In the genomic region with DNA sequence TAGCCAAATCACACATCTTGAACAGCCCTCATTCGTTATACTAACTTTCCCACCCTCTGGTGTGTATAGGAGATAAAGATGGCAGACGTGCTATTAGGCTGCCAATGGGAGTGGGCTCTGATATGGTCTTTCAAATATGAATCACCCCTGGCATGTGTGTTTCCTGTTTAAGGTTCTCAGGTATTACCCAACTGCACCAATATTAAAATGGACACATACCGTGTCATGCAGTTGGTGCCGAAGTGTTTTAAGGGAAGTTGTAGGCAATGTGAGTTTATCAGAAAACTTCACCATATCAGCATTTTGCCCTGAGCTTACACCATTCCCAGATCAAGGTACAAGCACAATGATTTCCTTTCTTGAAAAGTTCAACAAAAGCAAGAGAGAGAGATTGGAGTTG, we compare ENCODE assay signal across 15 cellular contexts. TPM values are rescaled to one million over a fixed set of nuclear protein-coding genes. Genes with fewer than 3 reads are reported as not detected.
DNase-seq lines count a peak whose midpoint lies in the region; ATAC-seq, FAIRE-seq and TF ChIP-seq lines count a peak whose summit lies in the region.
"Had no signal": no experiment of that assay in that cellular context is flagged by ENCODE, and none has a peak within 500 bp of the region (broad histone marks: within the 10 kb centered on the region; RNA-seq: fewer than 3 reads in every experiment).

No MANE protein-coding gene starts in this region.

- TF ChIP-seq RAD21 in GM12878 (IDR thresholded peaks at IDR 0.05; ENCODE audit: insufficient read depth, low read depth, low read length) = no peak

- H3K36me3 ChIP-seq in GM12878 (ENCODE audit: control insufficient read depth in 2 of 2, insufficient read depth in 2 of 2, low read length in 1 of 2) (peaks cover 0 to 2% of the 10 kb centered on the region in 2 experiments; a peak in 2 of 4 replicates), uterus (no peaks in the 10 kb centered on the region)
- H3K36me3 ChIP-seq: prostate gland, SJCRH30, tibial artery had no signal

- in situ Hi-C loops in GM12878 (cut with MboI) = no loop called here

- no peak for ATAC-seq in GM12878
- ATAC-seq in stimulated activated naive B cell treated with anti-CD40 and anti-IgM and Interleukin-4, amounts not matched to agents 10 μg/mL and 1 μg/mL and 100 μg/mL, for 72 hours (replicated peaks) = peak; percentile 61 to 70

- RAD21 ChIA-PET in GM12878 (lab: Charles Lee; ENCODE audit: unreplicated experiment) = interaction anchor here (1.6 kb wide), 1 partner anchor 17 kb away, joined by 5 read pairs; no protein-coding TSS in a partner anchor

- no peak overlapping the region for H2AFZ ChIP-seq in GM12878 (ENCODE audit: control insufficient read depth, low read depth, low read length)

- H3K9me3 ChIP-seq in GM12878 (replicated peaks; ENCODE audit: control insufficient read depth, insufficient read depth, low read length) (no peaks in the 10 kb centered on the region), uterus (no peaks in the 10 kb centered on the region)
- H3K9me3 ChIP-seq: prostate gland, SJCRH30, tibial artery had no signal

- TF ChIP-seq CTCF in GM12878 (IDR thresholded peaks at IDR 0.05 in 2 of 3, conservative IDR thresholded peaks at IDR 0.05 in 1 of 3; ENCODE audit: control insufficient read depth in 2 of 3, extremely low read depth in 1 of 3, insufficient read depth in 1 of 3, low read depth in 3 of 3, low read length in 3 of 3) = no peak
- TF ChIP-seq CTCF in D721Med (IDR thresholded peaks at IDR 0.05; ENCODE audit: insufficient read depth, missing control alignments) = no peak
- no peak for TF ChIP-seq CTCF in uterus (IDR thresholded peaks at IDR 0.05)

- H3K36me3 Mint-ChIP-seq in activated T-cell treated with anti-CD3 and anti-CD28 coated beads, Interleukin-2, amount 50 U/mL, for 24 hours (ENCODE audit: low read depth) = peaks cover 16% of the 10 kb centered on the region
- peaks cover 32 to 65% of the 10 kb centered on the region in 2 donors for H3K36me3 Mint-ChIP-seq in stimulated activated naive B cell treated with anti-CD40 and anti-IgM and Interleukin-4, amounts not matched to agents 10 μg/mL and 1 μg/mL and 100 μg/mL, for 72 hours

- no peak for DNase-seq in activated T-cell treated with anti-CD3 and anti-CD28 coated beads, Interleukin-2, amount 50 U/mL, for 24 hours
- DNase-seq in activated T-cell treated with anti-CD3 and anti-CD28 coated beads, Interleukin-2, amount 50 U/mL, for 48 hours = no peak
- DNase-seq in NOMO-1 treated with dmso at 0.1 percent for 144 hours (lab: John Stamatoyannopoulos, UW; ENCODE audit: unreplicated experiment) = peak; percentile 44
- DNase-seq in GM12878 (ENCODE audit: low read depth, low spot score) = no peak
- no peak for DNase-seq in stimulated activated naive B cell treated with anti-CD40 and anti-IgM and Interleukin-4, amounts not matched to agents 10 μg/mL and 1 μg/mL and 100 μg/mL, for 72 hours
- no peak for DNase-seq in D721Med (ENCODE audit: insufficient read length, low spot score)
- DNase-seq in NCI-H2227 treated with DMSO at 0.1 percent for 48 hours (lab: John Stamatoyannopoulos, UW) = no peak
- DNase-seq in uterus = no peak
- DNase-seq: activated effector memory CD4-positive, alpha-beta T cell treated with Interleukin-2 at 50 U/mL for 16 hours; effector CD8-positive, alpha-beta T cell; foreskin melanocyte; NCI-H774; SJCRH30; tibial artery had no signal

- FAIRE-seq in GM12878 (lab: Jason Lieb, UNC) (no peak), D721Med (lab: Jason Lieb, UNC) (no peak)

- no peak for TF ChIP-seq POLR2A in GM12878 (IDR thresholded peaks at IDR 0.05; ENCODE audit: low read depth, low read length)
- no peak for TF ChIP-seq POLR2A in uterus (IDR thresholded peaks at IDR 0.05)

- peaks cover 90% of the 10 kb centered on the region for H3K4me1 Mint-ChIP-seq in activated T-cell treated with anti-CD3 and anti-CD28 coated beads, Interleukin-2, amount 50 U/mL, for 24 hours (ENCODE audit: low read depth)
- peaks cover 66 to 93% of the 10 kb centered on the region in 2 donors for H3K4me1 Mint-ChIP-seq in stimulated activated naive B cell treated with anti-CD40 and anti-IgM and Interleukin-4, amounts not matched to agents 10 μg/mL and 1 μg/mL and 100 μg/mL, for 72 hours

- H3K27me3 ChIP-seq in GM12878 (replicated peaks in 1 of 2; ENCODE audit: control insufficient read depth in 2 of 2, insufficient read depth in 2 of 2, low read length in 1 of 2) = no peaks in the 10 kb centered on the region
- H3K27me3 ChIP-seq in uterus = no peaks in the 10 kb centered on the region
- H3K27me3 ChIP-seq: SJCRH30, tibial artery had no signal

- peaks cover 61% of the 10 kb centered on the region for H3K79me2 ChIP-seq in GM12878 (ENCODE audit: control insufficient read depth, insufficient read depth, low read length)

- SMC1A ChIA-PET in GM12878 (lab: Charles Lee; ENCODE audit: uncharacterized antibody, unreplicated experiment) = interaction anchor here (0.7 to 1.9 kb wide), 8 partner anchors 12 to 114 kb away, joined by 3 to 10 read pairs (median 4); no protein-coding TSS in a partner anchor

- 87% methylated on average over 4 of the region's 4 CpGs for WGBS in GM12878 (ENCODE audit: insufficient coverage, insufficient replicate concordance, low lambda C conversion rate, missing lambda C conversion rate)

- H3K4me1 ChIP-seq in GM12878 (ENCODE audit: control insufficient read depth, insufficient read depth, low read length) (peaks cover 51% of the 10 kb centered on the region), uterus (no peaks in the 10 kb centered on the region)
- H3K4me1 ChIP-seq: prostate gland had no signal

- peak overlapping the region; percentile 6 for H3K4me2 ChIP-seq in GM12878 (ENCODE audit: control insufficient read depth, insufficient read depth)

- BruUV-seq in GM12878 (replicated peaks; lab: Mats Ljungman, UMichigan) = no TSS peak

- POLR2A ChIA-PET in GM12878 (lab: Charles Lee) = interaction anchor here (0.7 to 1.2 kb wide), 4 partner anchors 12 to 93 kb away, joined by 3 to 4 read pairs (median 3); no protein-coding TSS in a partner anchor

- H3K4me3 Mint-ChIP-seq in activated T-cell treated with anti-CD3 and anti-CD28 coated beads, Interleukin-2, amount 50 U/mL, for 24 hours = peak overlapping the region; percentile 28
- peak overlapping the region; percentile 61 to 75 for H3K4me3 Mint-ChIP-seq in stimulated activated naive B cell treated with anti-CD40 and anti-IgM and Interleukin-4, amounts not matched to agents 10 μg/mL and 1 μg/mL and 100 μg/mL, for 72 hours

- H3K9me3 Mint-ChIP-seq in activated T-cell treated with anti-CD3 and anti-CD28 coated beads, Interleukin-2, amount 50 U/mL, for 24 hours = no peaks in the 10 kb centered on the region
- no peaks in the 10 kb centered on the region for H3K9me3 Mint-ChIP-seq in stimulated activated naive B cell treated with anti-CD40 and anti-IgM and Interleukin-4, amounts not matched to agents 10 μg/mL and 1 μg/mL and 100 μg/mL, for 72 hours

- H3K27ac ChIP-seq in GM12878 (ENCODE audit: control insufficient read depth, insufficient read depth) (peak overlapping the region; percentile 5; the same call in 1 of the 2 replicates), uterus (no peak overlapping the region)
- H3K27ac ChIP-seq: prostate gland, SJCRH30, tibial artery had no signal

- H3K4me3 ChIP-seq in GM12878 (no peak overlapping the region; the same call in 1 of the 2 replicates), uterus (no peak overlapping the region)
- H3K4me3 ChIP-seq: prostate gland, SJCRH30, tibial artery had no signal

- 0 out of 2 replicates have a peak overlapping the region, but pooled peaks have one; percentile 21 for H3K9ac ChIP-seq in GM12878 (ENCODE audit: control insufficient read depth, insufficient read depth, low read length)

- no peak for TF ChIP-seq EP300 in GM12878 (IDR thresholded peaks at IDR 0.05; ENCODE audit: borderline replicate concordance in 1 of 2, control insufficient read depth in 1 of 2, low read depth in 2 of 2, low read length in 2 of 2)

- CTCF ChIA-PET in GM12878 (lab: Yijun Ruan, JAX) = interaction anchor here (0.7 to 1.4 kb wide), 3 partner anchors 17 to 180 kb away, joined by 4 to 5 read pairs (median 4); no protein-coding TSS in a partner anchor

- H4K20me1 ChIP-seq in GM12878 (ENCODE audit: control insufficient read depth, insufficient read depth) = no peaks in the 10 kb centered on the region

- intact Hi-C loops in GM12878 (cut with micrococcal nuclease; ENCODE audit: unreplicated experiment) = no loop called here
- intact Hi-C loops in uterus (cut with DNase I; ENCODE audit: low total_unique reads) = no loop called here

- peak overlapping the region; percentile 78 for H3K27ac Mint-ChIP-seq in activated T-cell treated with anti-CD3 and anti-CD28 coated beads, Interleukin-2, amount 50 U/mL, for 24 hours
- peak overlapping the region; percentile 90 for H3K27ac Mint-ChIP-seq in stimulated activated naive B cell treated with anti-CD40 and anti-IgM and Interleukin-4, amounts not matched to agents 10 μg/mL and 1 μg/mL and 100 μg/mL, for 72 hours

- H3K27me3 Mint-ChIP-seq in activated T-cell treated with anti-CD3 and anti-CD28 coated beads, Interleukin-2, amount 50 U/mL, for 24 hours = no peaks in the 10 kb centered on the region
- H3K27me3 Mint-ChIP-seq in stimulated activated naive B cell treated with anti-CD40 and anti-IgM and Interleukin-4, amounts not matched to agents 10 μg/mL and 1 μg/mL and 100 μg/mL, for 72 hours = no peaks in the 10 kb centered on the region

TF ChIP-seq in GM12878, 131 proteins besides CTCF, POLR2A, EP300 and RAD21:
- TF ChIP-seq YY1 (IDR thresholded peaks at IDR 0.05; ENCODE audit: low read depth, low read length) (0 out of 2 replicates have a peak, but pooled peaks have one; percentile 20), MYB (IDR thresholded peaks at IDR 0.05; ENCODE audit: borderline replicate concordance, low read depth, low read length) (no peak)

RNA-seq across cellular contexts. Expression of a gene that starts 33.5 kb away (rescaled TPM):
- total RNA-seq in GM12878 (2013; cell fraction: nucleolus; rRNA removed) = 76.7 and 93.6 TPM in 2 replicates
- total RNA-seq in GM12878 (2014; rRNA removed) (19.9 and 23.8 TPM in 2 replicates), GM12878 (2014; rRNA removed; fragmentation: Illumina TruSeq; extraction: Trizol) (12.3 and 13.0 TPM in 2 replicates), GM12878 (2021) (34.8 and 38.1 TPM in 2 replicates), uterus (10 to 100 TPM; 21.0 to 82.1 (median 58.7) TPM)
- polyA plus RNA-seq in GM12878 (2011; ENCODE audit: low read depth) = 6.0 TPM
- polyA plus RNA-seq in GM12878 (2011; rRNA removed) (20.0 and 25.7 TPM in 2 replicates), GM12878 (2014; fragmentation: Illumina TruSeq; extraction: Trizol) (12.5 and 13.4 TPM in 2 replicates), GM12878 (2014; fragmentation: Nextera tagmentation; extraction: Ambion mirVana) (1 to 10 TPM; 1.9 to 2.5 TPM), GM12878 (2014; rRNA removed) (11.3 and 23.1 TPM in 2 replicates), GM12878 (2016; fragmentation: Nextera tagmentation; extraction: Ambion mirVana) (10 to 100 TPM; 20.9 to 24.6 TPM)
- polyA plus RNA-seq in GM12878 (2011; cell fraction: cytosol; rRNA removed) = 46.8 and 64.2 TPM in 2 replicates
- polyA plus RNA-seq in GM12878 (2011; cell fraction: nucleus; rRNA removed) = 21.6 and 29.7 TPM in 2 replicates
- 11.8 and 12.6 TPM in 2 replicates for polyA plus RNA-seq in GM12878 (2012)
- 36.6 and 44.7 TPM in 2 replicates for polyA minus RNA-seq in GM12878 (2011; rRNA and poly(A)+ RNA removed)
- polyA minus RNA-seq in GM12878 (2011; cell fraction: cytosol; rRNA and poly(A)+ RNA removed) = 11.2 and 11.3 TPM in 2 replicates
- 25.5 and 48.1 TPM in 2 replicates for polyA minus RNA-seq in GM12878 (2011; cell fraction: nucleus; rRNA and poly(A)+ RNA removed)
